ENCODE assay signal across 8 cellular contexts in the genomic region with DNA sequence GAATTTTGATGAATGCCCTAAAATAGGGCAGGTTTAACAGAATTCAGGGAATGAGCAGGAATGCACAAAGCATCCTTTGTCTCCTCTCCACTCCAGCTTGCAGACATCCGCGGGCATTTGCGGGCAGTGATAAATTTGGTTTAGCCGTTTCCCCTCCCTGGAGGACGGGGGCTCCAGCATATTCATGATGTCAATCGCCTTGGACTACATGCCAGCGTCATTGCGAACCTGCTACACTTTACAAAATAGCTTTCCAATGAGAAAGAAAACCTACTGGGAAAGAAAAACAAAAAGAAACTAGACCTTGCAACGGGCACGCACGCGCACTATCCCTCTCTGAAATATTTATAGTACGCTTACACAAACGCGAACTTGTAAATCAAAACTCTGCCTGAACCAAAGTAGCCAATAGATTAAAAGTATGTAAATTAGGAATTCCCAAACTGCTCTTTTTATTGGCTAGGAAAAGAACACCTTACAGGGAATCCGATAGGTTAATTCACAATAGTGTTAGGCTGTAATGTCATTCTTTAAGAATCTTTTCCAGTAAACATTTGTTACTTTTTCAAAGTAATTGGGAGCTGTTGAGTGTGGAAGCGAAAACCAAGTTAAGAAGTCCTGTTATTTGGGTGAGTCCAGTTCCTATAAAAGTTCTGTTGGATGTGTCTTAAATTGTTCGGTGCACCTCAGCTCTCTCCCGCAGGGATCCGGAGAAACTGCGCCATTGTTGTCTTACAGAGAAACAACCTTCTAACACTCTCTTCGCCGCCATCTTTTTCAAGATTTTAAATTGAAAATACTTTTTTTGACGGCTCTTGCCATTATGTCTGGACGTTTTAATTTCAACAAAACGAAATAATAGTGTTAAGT.
DNase-seq lines count a peak whose midpoint lies in the region; ATAC-seq and TF ChIP-seq lines count a peak whose summit lies in the region.

No MANE protein-coding gene starts in this region.

- DNase-seq in ELF-1 (ENCODE audit: low read depth, low spot score) (peak; percentile 89), LoVo (ENCODE audit: low spot score) (peak; percentile 92), body of pancreas (peak in 3 of 4 donors; percentile 47 to 51 (median 49)), iPS DF 6.9 (ENCODE audit: low read depth, low spot score) (no peak), skeletal muscle cell (ENCODE audit: low read depth) (peak; percentile 89), UCSD-AML1 (lab: John Stamatoyannopoulos, UW; ENCODE audit: unreplicated experiment) (no peak)

- H3K9me3 ChIP-seq in body of pancreas: peaks cover 0 to 9% (median 0%) of the 10 kb centered on the region in 3 donors
- no peaks in the 10 kb centered on the region for H3K9me3 ChIP-seq in iPS DF 6.9 (ENCODE audit: control insufficient read depth, insufficient read depth, low read length)

- peaks cover 0 to 18% of the 10 kb centered on the region in 2 donors for H3K27me3 ChIP-seq in body of pancreas
- no peaks in the 10 kb centered on the region for H3K27me3 ChIP-seq in iPS DF 6.9 (ENCODE audit: control insufficient read depth, insufficient read depth, low read length)

- H3K4me3 ChIP-seq in body of pancreas (no peak overlapping the region), iPS DF 6.9 (ENCODE audit: low read length) (peak overlapping the region; percentile 91; the same call in 1 of the 2 replicates), skeletal muscle cell (ENCODE audit: low read depth, low read length) (peak overlapping the region; percentile 66)

- intact Hi-C loops in body of pancreas (cut with DNase I): no loop called here

- TF ChIP-seq POLR2A in body of pancreas (IDR thresholded peaks at IDR 0.05): peak in 2 of 3 donors; percentile 60

- H3K36me3 ChIP-seq in body of pancreas (replicated peaks in 1 of 2; ENCODE audit: insufficient read depth in 1 of 2, low read depth in 2 of 2) (no peaks in the 10 kb centered on the region), iPS DF 6.9 (ENCODE audit: control insufficient read depth, insufficient read depth, low read length) (no peaks in the 10 kb centered on the region)

- peak; percentile 59 for ATAC-seq in GM21825 (IDR thresholded peaks at IDR 0.05; ENCODE audit: unreplicated experiment)
- ATAC-seq in SK-N-SH treated with all-trans-retinoic acid at 6 μM for 48 hours: peak; percentile 79
- peak; percentile 85 for ATAC-seq in body of pancreas

- no peaks in the 10 kb centered on the region for H3K4me1 ChIP-seq in body of pancreas
- H3K4me1 ChIP-seq in iPS DF 6.9 (ENCODE audit: control insufficient read depth, insufficient read depth, low read length): no peaks in the 10 kb centered on the region; the same call in 1 of the 2 replicates

- no peak for TF ChIP-seq CTCF in body of pancreas (IDR thresholded peaks at IDR 0.05)

- 2 to 5% methylated on average over 26 of the region's 26 CpGs for whole genome bisulfite sequencing in body of pancreas, 2 donors
- no CpG with 5 or more reads among the region's 26 CpGs for WGBS in iPS DF 6.9 (ENCODE audit: insufficient coverage, insufficient read length)

- H3K27ac ChIP-seq in body of pancreas: peak overlapping the region in 3 of 4 donors; percentile 32 to 77 (median 63)
- H3K27ac ChIP-seq in iPS DF 6.9 (ENCODE audit: low read length): peak overlapping the region; percentile 34

TF ChIP-seq in SK-N-SH treated with all-trans-retinoic acid at 6 μM for 48 hours, 23 proteins besides CTCF, POLR2A, EP300 and RAD21:
- TF ChIP-seq ISL1 (CRISPR knock-in tag; IDR thresholded peaks at IDR 0.05) (no peak), CSRNP3 (CRISPR knock-in tag; IDR thresholded peaks at IDR 0.05) (peak; percentile 52; the same call in 1 of the 2 replicates)

Comparison
In these comparisons a context has a peak if more than half of its experiments do, and no peak if none do; other contexts are left out.
1. DNase-seq: peak in ELF-1 (single experiment), LoVo (single experiment), body of pancreas (3 of 4) and skeletal muscle cell (single experiment); none in iPS DF 6.9 (single experiment) and UCSD-AML1 (single experiment).
2. H3K4me3 ChIP-seq: peak in iPS DF 6.9 (single experiment) and skeletal muscle cell (single experiment); none in body of pancreas (0 of 2).
3. Peak in every context shown above with its lines, with median percentiles within 50 percentile points of each other: ATAC-seq.